Comparison of ENCODE assay signal across 8 cellular contexts in the genomic region with DNA sequence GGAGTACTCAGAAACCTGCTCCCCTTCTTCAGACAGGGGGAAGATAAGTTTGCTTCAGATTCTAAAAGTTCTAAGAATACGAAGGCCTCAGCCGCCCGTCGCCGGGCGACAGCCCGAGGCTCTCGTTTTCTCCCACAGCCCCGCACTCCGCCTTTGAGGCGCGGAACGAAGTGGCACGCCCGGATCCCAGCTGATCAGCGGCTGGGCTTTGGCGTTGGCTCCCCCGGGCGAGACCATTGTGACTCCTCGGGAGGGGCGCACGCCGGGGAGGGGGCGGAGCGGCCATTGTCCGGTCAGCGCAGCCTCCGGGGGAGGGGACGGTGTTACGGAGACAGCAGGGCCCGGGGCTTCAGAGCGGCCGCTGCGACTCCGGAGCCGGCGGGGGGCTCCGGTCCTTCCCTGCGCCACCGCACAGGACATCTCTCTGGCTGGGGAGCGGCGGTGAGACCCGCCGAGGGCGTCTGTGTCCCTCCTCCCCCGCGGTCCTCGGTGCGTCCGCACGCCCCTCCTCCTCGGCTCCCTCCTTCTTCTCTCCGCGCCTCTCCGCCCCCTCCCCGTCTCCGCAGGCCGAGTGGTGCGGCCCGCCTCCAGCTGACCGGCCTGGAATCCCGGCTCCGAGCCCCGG. TPM values are rescaled to one million over a fixed set of nuclear protein-coding genes. Genes with fewer than 3 reads are reported as not detected.
DNase-seq lines count a peak whose midpoint lies in the region; TF ChIP-seq lines count a peak whose summit lies in the region.

A gene with protein sequence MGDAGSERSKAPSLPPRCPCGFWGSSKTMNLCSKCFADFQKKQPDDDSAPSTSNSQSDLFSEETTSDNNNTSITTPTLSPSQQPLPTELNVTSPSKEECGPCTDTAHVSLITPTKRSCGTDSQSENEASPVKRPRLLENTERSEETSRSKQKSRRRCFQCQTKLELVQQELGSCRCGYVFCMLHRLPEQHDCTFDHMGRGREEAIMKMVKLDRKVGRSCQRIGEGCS (plus strand): TSS at position 551 of the 625 bp plus-strand sequence. CDS start 219 bp downstream, outside the sequence.

- no peak for TF ChIP-seq CTCF in HFF-Myc (IDR thresholded peaks at IDR 0.05; ENCODE audit: low read depth, low read length, missing control alignments)

- H3K9me3 ChIP-seq in neuron (ENCODE audit: low read length): no peaks in the 10 kb centered on the region

- DNase-seq in GM03348 (ENCODE audit: low spot score) (peak; percentile 97), HFF-Myc (ENCODE audit: extremely low read depth, low read depth) (peak; percentile 77), MV-4-11 (lab: John Stamatoyannopoulos, UW) (peak; percentile 91), SK-MEL-5 (ENCODE audit: low read depth, low spot score) (peak; percentile 93), foreskin melanocyte (peak; percentile 96), stromal cell of bone marrow (ENCODE audit: low read depth) (peak; percentile 94)
- peak; percentile 93 for DNase-seq in activated naive CD4-positive, alpha-beta T cell treated with Interleukin-2 at 50 U/mL for 16 hours

- H2AFZ ChIP-seq in neuron (ENCODE audit: low read depth, low read length): peak within 1 kb of the TSS; percentile 50

- H3K27me3 ChIP-seq in neuron (ENCODE audit: insufficient read depth, low read length): no peaks in the 10 kb centered on the region

- H3K4me1 ChIP-seq in neuron (ENCODE audit: insufficient read depth, low read length): peaks cover 35% of the 10 kb centered on the region

- no peaks in the 10 kb centered on the region for H3K36me3 ChIP-seq in neuron (ENCODE audit: insufficient read depth, low read length)

- in situ Hi-C loops in SK-MEL-5 (cut with HindIII; ENCODE audit: low pct_unique_long_range_greater_than_20kb, low sequenced_read_pairs): no loop called here

- H3K4me3 ChIP-seq in HFF-Myc (replicated peaks; ENCODE audit: low read depth, low read length) (peak within 1 kb of the TSS; percentile 83), neuron (ENCODE audit: low read length) (peak within 1 kb of the TSS; percentile 82)

RNA-seq across cellular contexts. Expression of the gene that starts here (rescaled TPM):
- 14.6 and 21.7 TPM in 2 replicates for total RNA-seq in SK-MEL-5 (2014; rRNA removed; shearing (Covaris generic))
- polyA plus RNA-seq in SK-MEL-5 (2015; cell fraction: cytosol; rRNA removed): 56.4 and 62.3 TPM in 2 replicates
- polyA plus RNA-seq in SK-MEL-5 (2015; cell fraction: nucleus; rRNA removed): 13.2 and 22.9 TPM in 2 replicates

Comparison
In these comparisons a context has a peak if more than half of its experiments do, and no peak if none do; other contexts are left out.
1. Peak in every context shown above with its lines: DNase-seq and H3K4me3 ChIP-seq.